Comparison of ENCODE assay signal across 20 cellular contexts in genomic region chr10:103480521-103480920, GRCh38. TPM values are rescaled to one million over a fixed set of nuclear protein-coding genes. Genes with fewer than 3 reads are reported as not detected.
DNase-seq lines count a peak whose midpoint lies in the region; ATAC-seq and TF ChIP-seq lines count a peak whose summit lies in the region.
"Had no signal": no experiment of that assay in that cellular context is flagged by ENCODE, and none has a peak within 500 bp of the region (broad histone marks: within the 10 kb centered on the region; RNA-seq: fewer than 3 reads in every experiment).

No MANE protein-coding gene starts in this region.

- H4K8ac ChIP-seq in mesendoderm (ENCODE audit: low read depth, low read length): no peak overlapping the region

- peaks cover 10% of the 10 kb centered on the region for H3K4me1 Mint-ChIP-seq in osteocyte (ENCODE audit: unreplicated experiment)

- H2BK5ac ChIP-seq in mesendoderm (ENCODE audit: low read length): no peak overlapping the region

- no peak overlapping the region for H3K4ac ChIP-seq in mesendoderm (ENCODE audit: low read depth, low read length)

- no peak overlapping the region for H3K9ac ChIP-seq in mesendoderm (ENCODE audit: low read length)

- H3K4me2 ChIP-seq in mesendoderm (ENCODE audit: low read length): no peak overlapping the region

- intact Hi-C loops in left cardiac atrium (cut with DNase I): no loop called here

- H3K27me3 ChIP-seq in right atrium auricular region (no peaks in the 10 kb centered on the region), mesendoderm (ENCODE audit: insufficient read depth, low read length, poor library complexity) (no peaks in the 10 kb centered on the region)

- H3K4me1 ChIP-seq in right atrium auricular region (no peaks in the 10 kb centered on the region), mesendoderm (ENCODE audit: control insufficient read depth, low read depth, low read length) (peaks cover 4% of the 10 kb centered on the region)

- no peak overlapping the region for H3K18ac ChIP-seq in mesendoderm (ENCODE audit: low read length)

- no peak overlapping the region for H3K4me3 Mint-ChIP-seq in osteocyte (ENCODE audit: unreplicated experiment)
- H3K4me3 Mint-ChIP-seq: type B pancreatic cell had no signal

- no peaks in the 10 kb centered on the region for H3K27me3 Mint-ChIP-seq in osteocyte (ENCODE audit: unreplicated experiment)
- H3K27me3 Mint-ChIP-seq: type B pancreatic cell had no signal

- no peak overlapping the region for H3K27ac Mint-ChIP-seq in osteocyte (ENCODE audit: unreplicated experiment)

- H3K79me1 ChIP-seq in mesendoderm (ENCODE audit: low read length): no peaks in the 10 kb centered on the region

- no peak overlapping the region for H3K27ac ChIP-seq in right atrium auricular region
- H3K27ac ChIP-seq in mesendoderm (ENCODE audit: low read depth, low read length): no peak overlapping the region

- H2BK15ac ChIP-seq in mesendoderm (replicated peaks; ENCODE audit: low read depth): no peak overlapping the region

- H3K36me3 ChIP-seq in right atrium auricular region (no peaks in the 10 kb centered on the region), mesendoderm (ENCODE audit: control insufficient read depth, insufficient read depth, low read length) (no peaks in the 10 kb centered on the region)

- H3K9me3 Mint-ChIP-seq in osteocyte (ENCODE audit: unreplicated experiment): no peaks in the 10 kb centered on the region
- H3K9me3 Mint-ChIP-seq: type B pancreatic cell had no signal

- H2BK120ac ChIP-seq in mesendoderm (ENCODE audit: low read depth, low read length): no peak overlapping the region

- H3K56ac ChIP-seq in mesendoderm (ENCODE audit: low read length): no peak overlapping the region

- TF ChIP-seq CTCF in right atrium auricular region (IDR thresholded peaks at IDR 0.05): no peak
- no peak for TF ChIP-seq CTCF in foreskin fibroblast (IDR thresholded peaks at IDR 0.05; ENCODE audit: low read depth, low read length)
- no peak for TF ChIP-seq CTCF in osteocyte (IDR thresholded peaks at IDR 0.05)

- H3K4me3 ChIP-seq in right atrium auricular region (no peak overlapping the region), foreskin fibroblast (ENCODE audit: low read depth in 1 of 2, low read length in 2 of 2) (no peak overlapping the region), mesendoderm (ENCODE audit: low read length) (no peak overlapping the region)

- ATAC-seq in left cardiac atrium: peak in 1 of 2 donors; percentile 40
- ATAC-seq: left colon had no signal

- no peak overlapping the region for H4K5ac ChIP-seq in mesendoderm (ENCODE audit: low read length)

- no peaks in the 10 kb centered on the region for H3K36me3 Mint-ChIP-seq in osteocyte (ENCODE audit: unreplicated experiment)
- H3K36me3 Mint-ChIP-seq: type B pancreatic cell had no signal

- H3K23ac ChIP-seq in mesendoderm (ENCODE audit: low read length): no peak overlapping the region

- peak; percentile 50 for DNase-seq in left cardiac atrium
- DNase-seq in right atrium auricular region (ENCODE audit: low spot score): no peak
- peak; percentile 65 for DNase-seq in RPMI7951 (ENCODE audit: low read depth)
- DNase-seq in foreskin fibroblast: peak; percentile 53 to 83
- DNase-seq in DMS79 (lab: John Stamatoyannopoulos, UW): no peak
- DNase-seq in NCI-H526 treated with DMSO at 0.1 percent for 48 hours (lab: John Stamatoyannopoulos, UW): no peak
- no peak for DNase-seq in mesendoderm
- no peak for DNase-seq in osteocyte (ENCODE audit: extremely low spot score, unreplicated experiment)
- DNase-seq: activated CD4-positive, alpha-beta T cell treated with anti-CD3 and anti-CD28 coated beads, Interleukin-2, amount 50 U/mL, for 4 hours; activated T-cell treated with anti-CD3 and anti-CD28 coated beads, Interleukin-2, amount 50 U/mL, for 48 hours; caudate nucleus; COR-L47; effector CD8-positive, alpha-beta T cell; left colon; NCI-H187 treated with DMSO at 0.1 percent for 48 hours; NCI-H510A treated with DMSO at 0.1 percent for 48 hours; OCI-M1; stimulated activated naive CD4-positive, alpha-beta T cell had no signal

- H3K79me2 ChIP-seq in mesendoderm (ENCODE audit: control insufficient read depth, insufficient read depth, low read length): no peaks in the 10 kb centered on the region

- H2AK5ac ChIP-seq in mesendoderm (ENCODE audit: low read length): no peak overlapping the region

- no CpG with 5 or more reads among the region's 5 CpGs for WGBS in mesendoderm (ENCODE audit: extremely low coverage, insufficient coverage, low lambda C conversion rate)

- no peaks in the 10 kb centered on the region for H3K9me3 ChIP-seq in right atrium auricular region

RNA-seq across cellular contexts. Expression of gene CALHM3, which starts 1.5 kb away (rescaled TPM):
- not detected for total RNA-seq in left cardiac atrium
- total RNA-seq in right atrium auricular region: not detected
- 6.8 and 8.2 TPM in 2 replicates for total RNA-seq in RPMI7951 (2014; rRNA removed; shearing (Covaris generic))
- 0.18 TPM for polyA plus RNA-seq in mesendoderm (2013, experiment 1 of 2)
- 0.21 TPM for polyA plus RNA-seq in mesendoderm (2013, experiment 2 of 2)
- not detected in 2 replicates for total RNA-seq in osteocyte
- total RNA-seq: G401, left colon had no signal

RNA-seq across cellular contexts. Expression of gene NEURL1, which starts 13.0 kb away (rescaled TPM):
- total RNA-seq in left cardiac atrium (under 1 TPM; 0.12 to 0.39 TPM), right atrium auricular region (under 1 TPM in 1 of 2 donors, not detected in 1; 0.12 TPM), osteocyte (1.0 and 2.5 TPM in 2 replicates)
- not detected in 2 replicates for total RNA-seq in RPMI7951 (2014; rRNA removed; shearing (Covaris generic))
- 0.20 TPM for polyA plus RNA-seq in mesendoderm (2013, experiment 1 of 2)
- polyA plus RNA-seq in mesendoderm (2013, experiment 2 of 2): 0.20 TPM

RNA-seq across cellular contexts. Expression of gene CALHM1, which starts 21.8 kb away (rescaled TPM):
- total RNA-seq in left cardiac atrium (not detected), right atrium auricular region (not detected), osteocyte (not detected in 2 replicates)
- not detected in 2 replicates for total RNA-seq in RPMI7951 (2014; rRNA removed; shearing (Covaris generic))
- polyA plus RNA-seq in mesendoderm (2013, experiment 1 of 2): 0.07 TPM
- 0.08 TPM for polyA plus RNA-seq in mesendoderm (2013, experiment 2 of 2)
- total RNA-seq: G401, left colon had no signal

RNA-seq across cellular contexts. Expression of gene CALHM2, which starts 28.4 kb away (rescaled TPM):
- total RNA-seq in left cardiac atrium (10 to 100 TPM; 25.6 to 30.8 TPM), right atrium auricular region (10 to 100 TPM; 23.8 to 57.7 TPM), osteocyte (1.9 and 2.1 TPM in 2 replicates)
- total RNA-seq in RPMI7951 (2014; rRNA removed; shearing (Covaris generic)): 1.9 and 3.1 TPM in 2 replicates
- polyA plus RNA-seq in mesendoderm (2013, experiment 1 of 2): 1.8 TPM
- 1.8 TPM for polyA plus RNA-seq in mesendoderm (2013, experiment 2 of 2)

Comparison
In these comparisons a context has a peak if more than half of its experiments do, and no peak if none do; other contexts are left out.
1. DNase-seq: peak in left cardiac atrium (single experiment), RPMI7951 (single experiment) and foreskin fibroblast (2 of 2); none in right atrium auricular region (single experiment), DMS79 (single experiment), NCI-H526 treated with DMSO at 0.1 percent for 48 hours (single experiment), mesendoderm (single experiment) and osteocyte (single experiment).